8 cellular contexts compared by ENCODE assay signal in the genomic region with DNA sequence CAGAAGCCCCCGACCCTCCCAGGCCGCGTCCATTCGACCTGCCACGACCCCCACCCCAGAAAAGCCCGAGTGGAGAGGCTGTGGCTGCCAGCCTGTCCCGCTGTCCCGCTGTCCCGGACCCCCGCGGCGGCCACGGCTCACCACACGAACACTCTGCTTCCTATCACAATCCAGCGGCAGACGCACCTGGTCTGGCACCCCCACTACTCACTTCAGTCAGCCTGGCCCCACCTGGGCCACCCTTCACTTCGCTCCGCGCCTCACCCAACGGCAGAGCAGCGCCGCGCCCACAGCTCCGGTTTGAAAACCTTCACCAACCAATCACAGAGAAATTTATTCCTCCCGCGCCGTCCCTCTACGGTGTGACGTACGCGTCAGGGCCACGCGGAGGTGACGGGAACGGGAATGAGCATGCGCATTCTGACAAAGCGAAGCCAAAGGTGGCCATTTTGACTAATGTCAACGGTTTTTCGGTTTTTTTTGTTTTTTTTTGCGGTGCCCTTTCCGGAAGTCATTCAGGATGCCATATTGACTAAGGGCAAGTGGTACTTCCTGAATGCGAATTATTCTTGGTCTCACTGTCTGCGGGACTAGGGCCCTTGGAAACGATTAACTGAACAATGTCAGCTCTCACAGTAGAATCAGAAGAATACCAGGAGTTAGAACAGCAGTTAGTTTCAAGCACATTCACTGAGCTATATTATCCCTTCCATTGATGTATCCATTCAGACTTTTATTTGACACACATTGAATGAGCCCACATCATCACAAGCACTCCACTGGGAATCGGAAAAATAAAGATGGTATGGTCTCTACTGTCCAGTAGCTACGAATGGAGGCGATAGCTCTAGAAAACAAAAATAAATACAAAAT. TPM values are rescaled to one million over a fixed set of nuclear protein-coding genes. Genes with fewer than 3 reads are reported as not detected.
A peak's percentile ranks its signal among the peaks of the same experiment; 100 is the strongest.
DNase-seq lines count a peak whose midpoint lies in the region; ATAC-seq and TF ChIP-seq lines count a peak whose summit lies in the region.

A gene with protein sequence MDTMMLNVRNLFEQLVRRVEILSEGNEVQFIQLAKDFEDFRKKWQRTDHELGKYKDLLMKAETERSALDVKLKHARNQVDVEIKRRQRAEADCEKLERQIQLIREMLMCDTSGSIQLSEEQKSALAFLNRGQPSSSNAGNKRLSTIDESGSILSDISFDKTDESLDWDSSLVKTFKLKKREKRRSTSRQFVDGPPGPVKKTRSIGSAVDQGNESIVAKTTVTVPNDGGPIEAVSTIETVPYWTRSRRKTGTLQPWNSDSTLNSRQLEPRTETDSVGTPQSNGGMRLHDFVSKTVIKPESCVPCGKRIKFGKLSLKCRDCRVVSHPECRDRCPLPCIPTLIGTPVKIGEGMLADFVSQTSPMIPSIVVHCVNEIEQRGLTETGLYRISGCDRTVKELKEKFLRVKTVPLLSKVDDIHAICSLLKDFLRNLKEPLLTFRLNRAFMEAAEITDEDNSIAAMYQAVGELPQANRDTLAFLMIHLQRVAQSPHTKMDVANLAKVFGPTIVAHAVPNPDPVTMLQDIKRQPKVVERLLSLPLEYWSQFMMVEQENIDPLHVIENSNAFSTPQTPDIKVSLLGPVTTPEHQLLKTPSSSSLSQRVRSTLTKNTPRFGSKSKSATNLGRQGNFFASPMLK (minus strand): TSS at position 308 of the 873 bp plus-strand sequence. CDS start 8,779 bp downstream, outside the sequence.

- H3K36me3 ChIP-seq in left ventricle myocardium inferior = no peaks in the 10 kb centered on the region

- peak within 1 kb of the TSS; percentile 95 for H3K27ac Mint-ChIP-seq in T-helper 1 cell treated with Interleukin-12 subunit alpha and Interleukin-12 subunit beta and Interleukin-4 antibody, amounts not matched to agents 30 μg/mL and 1 μg/mL, for 36 hours
- peak within 1 kb of the TSS; percentile 95 for H3K27ac Mint-ChIP-seq in progenitor cell of endocrine pancreas

- intact Hi-C loops in left ventricle myocardium inferior (cut with micrococcal nuclease) = no loop called here

- H3K9me3 ChIP-seq in left ventricle myocardium inferior (replicated peaks) = no peaks in the 10 kb centered on the region

- peaks cover 2% of the 10 kb centered on the region for H3K9me3 Mint-ChIP-seq in T-helper 1 cell treated with Interleukin-12 subunit alpha and Interleukin-12 subunit beta and Interleukin-4 antibody, amounts not matched to agents 30 μg/mL and 1 μg/mL, for 36 hours
- H3K9me3 Mint-ChIP-seq in progenitor cell of endocrine pancreas (ENCODE audit: low read depth) = no peaks in the 10 kb centered on the region

- peaks cover 33% of the 10 kb centered on the region for H3K4me1 Mint-ChIP-seq in T-helper 1 cell treated with Interleukin-12 subunit alpha and Interleukin-12 subunit beta and Interleukin-4 antibody, amounts not matched to agents 30 μg/mL and 1 μg/mL, for 36 hours (ENCODE audit: low read depth)
- peaks cover 8% of the 10 kb centered on the region for H3K4me1 Mint-ChIP-seq in progenitor cell of endocrine pancreas (ENCODE audit: low read depth)

- peaks cover 16% of the 10 kb centered on the region for H3K36me3 Mint-ChIP-seq in T-helper 1 cell treated with Interleukin-12 subunit alpha and Interleukin-12 subunit beta and Interleukin-4 antibody, amounts not matched to agents 30 μg/mL and 1 μg/mL, for 36 hours (ENCODE audit: low read depth)
- H3K36me3 Mint-ChIP-seq in progenitor cell of endocrine pancreas (ENCODE audit: insufficient read depth) = no peaks in the 10 kb centered on the region

- H3K4me1 ChIP-seq in left ventricle myocardium inferior = peaks cover 11% of the 10 kb centered on the region

- peak within 1 kb of the TSS; percentile 84 for H3K4me3 ChIP-seq in left ventricle myocardium inferior

- no peaks in the 10 kb centered on the region for H3K27me3 ChIP-seq in left ventricle myocardium inferior (ENCODE audit: low read depth)

- DNase-seq in GM13977 (ENCODE audit: low spot score) (peak; percentile 97), NCI-H1694 (lab: John Stamatoyannopoulos, UW) (peak; percentile 99), amygdala (lab: John Stamatoyannopoulos, UW) (peak; percentile 52 to 97 (median 88)), left ventricle myocardium inferior (peak; percentile 93), progenitor cell of endocrine pancreas (ENCODE audit: low spot score, unreplicated experiment) (peak; percentile 89), ureter (ENCODE audit: low spot score) (peak; percentile 97)

- ATAC-seq in HG02884 (IDR thresholded peaks at IDR 0.05; ENCODE audit: unreplicated experiment) = peak; percentile 88

- H3K27ac ChIP-seq in left ventricle myocardium inferior (replicated peaks) = peak within 1 kb of the TSS; percentile 64

- in situ Hi-C loops in GM13977 (cut with MboI; ENCODE audit: low pct_unique_long_range_greater_than_20kb, low sequenced_read_pairs, unreplicated experiment) = no loop called here

- TF ChIP-seq CTCF in GM13977 (IDR thresholded peaks at IDR 0.05; ENCODE audit: extremely low read depth, insufficient read depth, missing control alignments) = no peak
- TF ChIP-seq CTCF in left ventricle myocardium inferior (IDR thresholded peaks at IDR 0.05; ENCODE audit: borderline replicate concordance) = no peak
- TF ChIP-seq CTCF in progenitor cell of endocrine pancreas (IDR thresholded peaks at IDR 0.05; ENCODE audit: unreplicated experiment) = no peak

- peaks cover 5% of the 10 kb centered on the region for H3K27me3 Mint-ChIP-seq in T-helper 1 cell treated with Interleukin-12 subunit alpha and Interleukin-12 subunit beta and Interleukin-4 antibody, amounts not matched to agents 30 μg/mL and 1 μg/mL, for 36 hours (ENCODE audit: low read depth)
- no peaks in the 10 kb centered on the region for H3K27me3 Mint-ChIP-seq in progenitor cell of endocrine pancreas

- H3K4me3 Mint-ChIP-seq in T-helper 1 cell treated with Interleukin-12 subunit alpha and Interleukin-12 subunit beta and Interleukin-4 antibody, amounts not matched to agents 30 μg/mL and 1 μg/mL, for 36 hours = peak within 1 kb of the TSS; percentile 98
- peak within 1 kb of the TSS; percentile 97 for H3K4me3 Mint-ChIP-seq in progenitor cell of endocrine pancreas (ENCODE audit: low read depth)

RNA-seq across cellular contexts. Expression of the gene that starts here (rescaled TPM):
- total RNA-seq in left ventricle myocardium inferior (5.4 TPM), progenitor cell of endocrine pancreas (40.0 and 42.1 TPM in 2 replicates), ureter (5.3 TPM)

Comparison
In these comparisons a context has a peak if more than half of its experiments do, and no peak if none do; other contexts are left out.
1. Peak in every context shown above with its lines: DNase-seq, ATAC-seq, H3K4me3 ChIP-seq and H3K27ac ChIP-seq.